ENCODE assay signal across 21 cellular contexts in genomic region chr10:49225218-49225876, GRCh38. TPM values are rescaled to one million over a fixed set of nuclear protein-coding genes. Genes with fewer than 3 reads are reported as not detected.
DNase-seq lines count a peak whose midpoint lies in the region; ATAC-seq and TF ChIP-seq lines count a peak whose summit lies in the region.
"Had no signal": no experiment of that assay in that cellular context is flagged by ENCODE, and none has a peak within 500 bp of the region (broad histone marks: within the 10 kb centered on the region; RNA-seq: fewer than 3 reads in every experiment).

No MANE protein-coding gene starts in this region.

- H3K9ac ChIP-seq in neuronal stem cell (ENCODE audit: low read depth, low read length, poor library complexity), result no peak overlapping the region
- H3K9ac ChIP-seq: GM23248 had no signal

- H3K4me3 ChIP-seq in neuronal stem cell (ENCODE audit: low read length in 2 of 2), result no peak overlapping the region
- H3K4me3 ChIP-seq: GM23248 had no signal

- no peak overlapping the region for H2AK5ac ChIP-seq in neuronal stem cell (ENCODE audit: low read depth, low read length)

- peaks cover 7% of the 10 kb centered on the region for H3K4me1 Mint-ChIP-seq in endothelial cell (ENCODE audit: unreplicated experiment)
- H3K4me1 Mint-ChIP-seq: B cell had no signal

- no peak overlapping the region for H2BK12ac ChIP-seq in neuronal stem cell (ENCODE audit: low read length)

- H3K4me1 ChIP-seq in neuronal stem cell (ENCODE audit: control insufficient read depth in 2 of 2, insufficient read depth in 1 of 2, low read depth in 1 of 2, low read length in 2 of 2), result no peaks in the 10 kb centered on the region

- no peak overlapping the region for H2AFZ ChIP-seq in neuronal stem cell (ENCODE audit: low read length)
- H2AFZ ChIP-seq: GM23248 had no signal

- no peaks in the 10 kb centered on the region for H3K36me3 ChIP-seq in neuronal stem cell (replicated peaks in 1 of 2; ENCODE audit: control insufficient read depth in 2 of 2, insufficient read depth in 2 of 2, low read length in 2 of 2)

- intact Hi-C loops in Right ventricle myocardium inferior (cut with DNase I) (loop anchor here (2.0 to 5.0 kb wide), 2 partner anchors 57 to 73 kb away; partner anchors contain the start of gene C10orf71), cardiac septum (cut with DNase I) (loop anchor here (5.0 kb wide), 1 partner anchor 72 kb away; the partner anchor contains the start of gene C10orf71), left cardiac atrium (cut with DNase I) (loop anchor here in 1 of 2 donors (5.0 kb wide), 2 partner anchors 57 to 72 kb away; partner anchors contain the start of gene C10orf71)

- ATAC-seq in Right ventricle myocardium inferior (peak; percentile 69), left cardiac atrium (peak; percentile 79 to 90), GM21528 (IDR thresholded peaks at IDR 0.05; ENCODE audit: low FRiP score, unreplicated experiment) (no peak), GM21381 (IDR thresholded peaks at IDR 0.05; ENCODE audit: unreplicated experiment) (no peak)

- no peak overlapping the region for H3K4me2 ChIP-seq in neuronal stem cell (ENCODE audit: insufficient read depth, low read length, poor library complexity, severe bottlenecking)

- H2BK5ac ChIP-seq in neuronal stem cell (ENCODE audit: low read length), result no peak overlapping the region

- no peak overlapping the region for H3K27ac ChIP-seq in neuronal stem cell (replicated peaks; ENCODE audit: low read length)
- H3K27ac ChIP-seq: 22Rv1, GM23248, HL-60 had no signal

- H3K14ac ChIP-seq in neuronal stem cell (ENCODE audit: low read length), result no peak overlapping the region

- H3K4me3 Mint-ChIP-seq in endothelial cell (ENCODE audit: unreplicated experiment), result no peak overlapping the region
- H3K4me3 Mint-ChIP-seq: B cell; CD4-positive, alpha-beta T cell had no signal

- no peaks in the 10 kb centered on the region for H3K27me3 ChIP-seq in neuronal stem cell (ENCODE audit: control insufficient read depth in 3 of 3, insufficient read depth in 3 of 3, low read depth in 1 of 3, low read length in 3 of 3)

- no peaks in the 10 kb centered on the region for H3K9me3 Mint-ChIP-seq in endothelial cell (ENCODE audit: unreplicated experiment)

- H4K91ac ChIP-seq in neuronal stem cell (ENCODE audit: low read depth, low read length, poor library complexity), result no peak overlapping the region

- no peaks in the 10 kb centered on the region for H3K36me3 Mint-ChIP-seq in endothelial cell (ENCODE audit: low read depth, unreplicated experiment)

- DNase-seq in Right ventricle myocardium inferior (ENCODE audit: missing footprints), result peak; percentile 66
- DNase-seq in cardiac septum (ENCODE audit: low spot score), result no peak
- peak; percentile 49 for DNase-seq in left cardiac atrium
- no peak for DNase-seq in neuronal stem cell (ENCODE audit: low spot score)
- no peak for DNase-seq in NCI-H345 treated with DMSO at 0.1 percent for 48 hours (lab: John Stamatoyannopoulos, UW; ENCODE audit: unreplicated experiment)
- no peak for DNase-seq in endothelial cell (ENCODE audit: low spot score)
- DNase-seq: CD4-positive, alpha-beta T cell; DMS79 treated with DMSO at 0.1 percent for 48 hours; GM23248; NCI-H1105 treated with DMSO at 0.1 percent for 48 hours; NCI-H187; NCI-H345; NCI-H526 treated with DMSO at 0.1 percent for 48 hours; SHP77 treated with DMSO at 0.1 percent for 48 hours had no signal

- H3K23ac ChIP-seq in neuronal stem cell (ENCODE audit: low read depth, low read length, poor library complexity), result no peak overlapping the region

- H3K27me3 Mint-ChIP-seq in endothelial cell (ENCODE audit: unreplicated experiment), result peaks cover 5% of the 10 kb centered on the region

- no peak overlapping the region for H2BK15ac ChIP-seq in neuronal stem cell (ENCODE audit: low read length)

- H3K27ac Mint-ChIP-seq in endothelial cell (ENCODE audit: unreplicated experiment), result no peak overlapping the region
- H3K27ac Mint-ChIP-seq: B cell; CD4-positive, alpha-beta T cell had no signal

- H2BK120ac ChIP-seq in neuronal stem cell (ENCODE audit: low read depth, low read length), result no peak overlapping the region

- H3K18ac ChIP-seq in neuronal stem cell (ENCODE audit: low read length), result peak overlapping the region; percentile 52

- H3K79me1 ChIP-seq in neuronal stem cell (ENCODE audit: low read depth, low read length), result no peaks in the 10 kb centered on the region

- H3K9me3 ChIP-seq in neuronal stem cell (replicated peaks in 1 of 2; ENCODE audit: control insufficient read depth in 2 of 2, insufficient read depth in 1 of 2, low read depth in 1 of 2, low read length in 2 of 2), result no peaks in the 10 kb centered on the region

- H4K8ac ChIP-seq in neuronal stem cell (ENCODE audit: low read depth, low read length), result no peak overlapping the region

- no peak for TF ChIP-seq CTCF in endothelial cell (IDR thresholded peaks at IDR 0.05; ENCODE audit: unreplicated experiment)

- no peak overlapping the region for H3K4ac ChIP-seq in neuronal stem cell (ENCODE audit: low read length)

- no CpG with 5 or more reads among the region's 12 CpGs for WGBS in neuronal stem cell (ENCODE audit: extremely low coverage in 2 of 2, insufficient read length in 2 of 2, insufficient replicate concordance in 1 of 2), 2 donors

RNA-seq across cellular contexts. Expression of gene TMEM273, which starts 37.2 kb away (rescaled TPM):
- total RNA-seq in Right ventricle myocardium inferior (27.9 TPM), cardiac septum (16.6 TPM), left cardiac atrium (10 to 100 TPM; 14.6 to 29.5 TPM), endothelial cell (ENCODE audit: unreplicated experiment) (1.6 TPM)
- 0.14 TPM for polyA plus RNA-seq in neuronal stem cell (2013, experiment 1 of 2)
- 0.11 TPM for polyA plus RNA-seq in neuronal stem cell (2013, experiment 2 of 2)
- total RNA-seq: G401, GM23248 had no signal
- polyA plus RNA-seq: AG04450, GM23248 had no signal

Comparison
In these comparisons a context has a peak if more than half of its experiments do, and no peak if none do; other contexts are left out.
1. DNase-seq: peak in Right ventricle myocardium inferior (single experiment) and left cardiac atrium (single experiment); none in cardiac septum (single experiment), neuronal stem cell (single experiment), NCI-H345 treated with DMSO at 0.1 percent for 48 hours (single experiment) and endothelial cell (single experiment).
2. ATAC-seq: peak in Right ventricle myocardium inferior (single experiment) and left cardiac atrium (2 of 2); none in GM21528 (single experiment) and GM21381 (single experiment).